In the genomic region with DNA sequence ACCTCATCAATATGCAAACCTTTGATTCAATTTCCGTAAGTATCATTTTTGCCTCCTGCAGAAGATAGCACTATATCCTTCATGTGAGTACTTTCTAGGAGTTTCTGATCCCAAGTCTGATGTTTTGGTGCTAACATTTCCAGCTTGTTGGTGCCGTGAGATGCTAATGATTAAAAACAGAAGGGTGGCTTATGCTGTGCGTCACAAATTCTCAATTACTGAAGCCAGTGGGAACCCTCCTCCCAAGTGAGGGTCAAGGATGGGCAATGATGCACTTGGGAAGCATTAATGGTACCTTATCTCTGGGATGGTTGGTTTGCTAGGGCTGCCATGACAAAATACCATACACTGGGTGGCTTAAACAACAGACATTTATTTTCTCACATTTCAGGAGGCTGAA, we compare ENCODE assay signal across 8 cellular contexts.
"Had no signal": no experiment of that assay in that cellular context is flagged by ENCODE, and none has a peak within 500 bp of the region (broad histone marks: within the 10 kb centered on the region; RNA-seq: fewer than 3 reads in every experiment).

No MANE protein-coding gene starts in this region.

- H3K4me3 ChIP-seq: GM12878 had no signal

- DNase-seq: GDM1, GF-D8 had no signal

- FAIRE-seq: G401.6, GM12878, GM12891, GM12892, GM18507, GM19239 had no signal
